ENCODE assay signal across 20 cellular contexts in genomic region chr3:114081022-114081421, GRCh38.
"Had no signal": no experiment of that assay in that cellular context is flagged by ENCODE, and none has a peak within 500 bp of the region (broad histone marks: within the 10 kb centered on the region; RNA-seq: fewer than 3 reads in every experiment).

No MANE protein-coding gene starts in this region.

- H3K4me3 ChIP-seq: lower lobe of right lung, right atrium auricular region, skin epidermis, transverse colon, vagina had no signal

- H3K27me3 Mint-ChIP-seq: activated CD4-positive, alpha-beta memory T cell treated with anti-CD3 and anti-CD28 coated beads for 36 hours; activated CD8-positive, alpha-beta memory T cell treated with anti-CD3 and anti-CD28 coated beads, Interleukin-2, amount 10 ng/mL, durations not matched to agents 7 days and 5 days; activated naive CD4-positive, alpha-beta T cell treated with anti-CD3 and anti-CD28 coated beads, Interleukin-2, amount 50 U/mL, for 24 hours; progenitor cell of endocrine pancreas; T-helper 17 cell had no signal

- H3K9me3 Mint-ChIP-seq: activated CD4-positive, alpha-beta memory T cell treated with anti-CD3 and anti-CD28 coated beads for 36 hours; activated naive CD4-positive, alpha-beta T cell treated with anti-CD3 and anti-CD28 coated beads, Interleukin-2, amount 50 U/mL, for 24 hours; nephron progenitor cell had no signal

- H3K4me1 Mint-ChIP-seq: activated CD8-positive, alpha-beta memory T cell treated with anti-CD3 and anti-CD28 coated beads, Interleukin-2, amount 10 ng/mL, durations not matched to agents 7 days and 5 days; activated naive CD4-positive, alpha-beta T cell treated with anti-CD3 and anti-CD28 coated beads, Interleukin-2, amount 50 U/mL, for 24 hours; nephron progenitor cell; T-helper 17 cell had no signal

- DNase-seq: activated CD4-positive, alpha-beta memory T cell treated with anti-CD3 and anti-CD28 coated beads for 36 hours; activated CD8-positive, alpha-beta memory T cell treated with anti-CD3 and anti-CD28 coated beads, Interleukin-2, amount 10 ng/mL, durations not matched to agents 7 days and 5 days; activated effector memory CD4-positive, alpha-beta T cell treated with Interleukin-2 at 50 U/mL for 16 hours; activated T-cell treated with anti-CD3 and anti-CD28 coated beads, Interleukin-2, amount 50 U/mL, for 1 hour; amniotic stem cell; foreskin keratinocyte; lower lobe of right lung; nephron progenitor cell; stimulated activated CD4-positive, alpha-beta T cell treated with anti-CD3 and anti-CD28 coated beads, Interleukin-4, amount 100 ng/mL, for 24 hours; stimulated activated naive CD4-positive, alpha-beta T cell treated with Interleukin-2 at 50 U/mL for 16 hours; substantia nigra; T-helper 17 cell; transverse colon; WERI-Rb-1 had no signal

- H3K4me1 ChIP-seq: foreskin keratinocyte, lower lobe of right lung, right atrium auricular region, transverse colon, vagina had no signal

- ATAC-seq: activated CD8-positive, alpha-beta memory T cell treated with anti-CD3 and anti-CD28 coated beads, Interleukin-2, amount 10 ng/mL, durations not matched to agents 7 days and 5 days; foreskin keratinocyte; lower lobe of right lung; T-helper 17 cell had no signal

- H3K27ac ChIP-seq: foreskin keratinocyte, right atrium auricular region, transverse colon, vagina, WERI-Rb-1 had no signal

- H3K9me3 ChIP-seq: lower lobe of right lung, right atrium auricular region, transverse colon, vagina had no signal

- H3K4me3 Mint-ChIP-seq: activated CD4-positive, alpha-beta memory T cell treated with anti-CD3 and anti-CD28 coated beads for 36 hours; activated CD8-positive, alpha-beta memory T cell treated with anti-CD3 and anti-CD28 coated beads, Interleukin-2, amount 10 ng/mL, durations not matched to agents 7 days and 5 days; activated naive CD4-positive, alpha-beta T cell treated with anti-CD3 and anti-CD28 coated beads, Interleukin-2, amount 50 U/mL, for 24 hours; mesothelial cell of epicardium; nephron progenitor cell; T-helper 17 cell had no signal

- H3K27me3 ChIP-seq: foreskin keratinocyte, right atrium auricular region, transverse colon, vagina had no signal

- H3K27ac Mint-ChIP-seq: activated CD4-positive, alpha-beta memory T cell treated with anti-CD3 and anti-CD28 coated beads for 36 hours; activated CD8-positive, alpha-beta memory T cell treated with anti-CD3 and anti-CD28 coated beads, Interleukin-2, amount 10 ng/mL, durations not matched to agents 7 days and 5 days; activated naive CD4-positive, alpha-beta T cell treated with anti-CD3 and anti-CD28 coated beads, Interleukin-2, amount 50 U/mL, for 24 hours; nephron progenitor cell; progenitor cell of endocrine pancreas; T-helper 17 cell had no signal
